Comparison of ENCODE assay signal across 6 cellular contexts in genomic region chr6:5241242-5241641, GRCh38.
"Had no signal": no experiment of that assay in that cellular context is flagged by ENCODE, and none has a peak within 500 bp of the region (broad histone marks: within the 10 kb centered on the region; RNA-seq: fewer than 3 reads in every experiment).

No MANE protein-coding gene starts in this region.

- ATAC-seq: K562 had no signal

- FAIRE-seq: HTR-8/SVneo, K562 had no signal

- DNase-seq: GOT3, H9, HCEC 1CT, IMR-90 had no signal

- H3K4me3 ChIP-seq: K562 had no signal

- H3K9me3 Mint-ChIP-seq: H9 had no signal

- H3K4me3 Mint-ChIP-seq: H9 had no signal
